ENCODE assay signal across 8 cellular contexts in genomic region chr2:26691881-26692813, GRCh38. TPM values are rescaled to one million over a fixed set of nuclear protein-coding genes. Genes with fewer than 3 reads are reported as not detected.
DNase-seq lines count a peak whose midpoint lies in the region; ATAC-seq and TF ChIP-seq lines count a peak whose summit lies in the region.

KCNK3 (plus strand) TSS chr2:26692722; CDS start chr2:26692876, 154 bp downstream.

- H3K27ac ChIP-seq in HUES6 (ENCODE audit: low read depth, low read length) (no peak within 1 kb of the TSS), body of pancreas (peak within 1 kb of the TSS; percentile 72 to 90 (median 88))

- peak; percentile 70 for ATAC-seq in body of pancreas
- no peak for ATAC-seq in GM21576 (IDR thresholded peaks at IDR 0.05; ENCODE audit: unreplicated experiment)

- peak in 2 of 3 donors; percentile 10 to 29 for TF ChIP-seq POLR2A in body of pancreas (IDR thresholded peaks at IDR 0.05)

- H3K4me1 ChIP-seq in HUES6 (ENCODE audit: control insufficient read depth, insufficient read depth, low read length): peaks cover 17% of the 10 kb centered on the region; the same call in 1 of the 2 replicates
- peaks cover 88% of the 10 kb centered on the region for H3K4me1 ChIP-seq in body of pancreas

- in situ Hi-C loops in ACHN (cut with HindIII; ENCODE audit: low pct_ligation_motif_present, low pct_unique_long_range_greater_than_20kb, low sequenced_read_pairs): no loop called here

- H3K4me3 ChIP-seq in HUES6 (ENCODE audit: low read depth, low read length) (peak within 1 kb of the TSS; percentile 51), body of pancreas (peak within 1 kb of the TSS; percentile 11 to 35)

- H3K9ac ChIP-seq in HUES6 (ENCODE audit: low read length): peak within 1 kb of the TSS; percentile 21

- H3K27me3 ChIP-seq in HUES6 (ENCODE audit: control insufficient read depth, insufficient read depth, low read length) (peaks cover 95% of the 10 kb centered on the region), body of pancreas (no peaks in the 10 kb centered on the region)

- H3K36me3 ChIP-seq in HUES6 (ENCODE audit: control insufficient read depth, insufficient read depth, low read length): no peaks in the 10 kb centered on the region
- H3K36me3 ChIP-seq in body of pancreas (replicated peaks in 1 of 2; ENCODE audit: insufficient read depth in 1 of 2, low read depth in 2 of 2): no peaks in the 10 kb centered on the region

- peak in 1 of 7 experiments; percentile 11 for TF ChIP-seq CTCF in body of pancreas (IDR thresholded peaks at IDR 0.05)

- 3 to 6% methylated on average over 19 to 42 of the region's 53 CpGs for WGBS in body of pancreas, 2 donors

- intact Hi-C loops in body of pancreas (cut with DNase I): no loop called here

- H3K9me3 ChIP-seq in HUES6 (ENCODE audit: control insufficient read depth, insufficient read depth, low read depth, low read length): no peaks in the 10 kb centered on the region
- H3K9me3 ChIP-seq in body of pancreas: no peaks in the 10 kb centered on the region

- DNase-seq in ACHN (peak; percentile 70), T-helper 2 cell (peak in 3 of 5 experiments; percentile 3 to 30 (median 15)), body of pancreas (peak; percentile 75 to 85 (median 80)), iPS-NIHi11 (ENCODE audit: low spot score) (peak; percentile 97), NK-92 (lab: John Stamatoyannopoulos, UW; ENCODE audit: unreplicated experiment) (no peak)
- DNase-seq in stimulated activated CD4-positive, alpha-beta T cell treated with anti-CD3 and anti-CD28 coated beads, Interleukin-12 subunit alpha, Interleukin-12 subunit beta, amount 100 ng/mL, for 4 hours: peak; percentile 47

RNA-seq across cellular contexts. Expression of gene KCNK3, which starts in this region (rescaled TPM):
- 10 to 100 TPM; 10.5 to 20.5 TPM for total RNA-seq in body of pancreas
